ENCODE assay signal across 8 cellular contexts in genomic region chrX:49053223-49054072, GRCh38. TPM values are rescaled to one million over a fixed set of nuclear protein-coding genes. Genes with fewer than 3 reads are reported as not detected.
A peak's percentile ranks its signal among the peaks of the same experiment; 100 is the strongest.
DNase-seq lines count a peak whose midpoint lies in the region; ATAC-seq and TF ChIP-seq lines count a peak whose summit lies in the region.

No MANE protein-coding gene starts in this region.

- TF ChIP-seq CTCF in RWPE2 (IDR thresholded peaks at IDR 0.05; ENCODE audit: poor library complexity, severe bottlenecking), result no peak

- no peaks in the 10 kb centered on the region for H3K36me3 ChIP-seq in RWPE2 (ENCODE audit: low read depth)

- peak overlapping the region; percentile 48 for H3K4me3 ChIP-seq in RWPE2 (ENCODE audit: severe bottlenecking)

- no peaks in the 10 kb centered on the region for H3K9me3 Mint-ChIP-seq in activated naive CD8-positive, alpha-beta T cell treated with anti-CD3 and anti-CD28 coated beads for 36 hours

- DNase-seq in DMS153 treated with DMSO at 0.1 percent for 48 hours (lab: John Stamatoyannopoulos, UW; ENCODE audit: unreplicated experiment) (peak; percentile 13), RWPE2 (ENCODE audit: low spot score) (no peak), left ventricle myocardium superior (peak; percentile 76), retina (peak; percentile 77), HPDE6-E6E7 (ENCODE audit: extremely low spot score) (no peak), mesenteric fat pad (ENCODE audit: low spot score) (no peak)
- peak; percentile 71 for DNase-seq in activated naive CD8-positive, alpha-beta T cell treated with anti-CD3 and anti-CD28 coated beads for 36 hours

- no peaks in the 10 kb centered on the region for H3K9me3 ChIP-seq in RWPE2 (ENCODE audit: severe bottlenecking)

- no peaks in the 10 kb centered on the region for H3K27me3 ChIP-seq in RWPE2 (ENCODE audit: insufficient read depth, poor library complexity, severe bottlenecking)

- H3K27me3 Mint-ChIP-seq in activated naive CD8-positive, alpha-beta T cell treated with anti-CD3 and anti-CD28 coated beads for 36 hours, result no peaks in the 10 kb centered on the region

- H3K4me1 ChIP-seq in RWPE2 (ENCODE audit: insufficient read depth, poor library complexity, severe bottlenecking), result no peaks in the 10 kb centered on the region

- H3K4me3 Mint-ChIP-seq in activated naive CD8-positive, alpha-beta T cell treated with anti-CD3 and anti-CD28 coated beads for 36 hours, result peak overlapping the region; percentile 88

- peak overlapping the region; percentile 85 for H3K27ac Mint-ChIP-seq in activated naive CD8-positive, alpha-beta T cell treated with anti-CD3 and anti-CD28 coated beads for 36 hours

- peaks cover 4% of the 10 kb centered on the region for H3K36me3 Mint-ChIP-seq in activated naive CD8-positive, alpha-beta T cell treated with anti-CD3 and anti-CD28 coated beads for 36 hours

- peaks cover 36% of the 10 kb centered on the region for H3K4me1 Mint-ChIP-seq in activated naive CD8-positive, alpha-beta T cell treated with anti-CD3 and anti-CD28 coated beads for 36 hours

- ATAC-seq in HG03460 (IDR thresholded peaks at IDR 0.05; ENCODE audit: unreplicated experiment) (peak; percentile 59), RWPE2 (ENCODE audit: low read depth) (peak; percentile 74), left ventricle myocardium superior (peak; percentile 86)

- peak overlapping the region; percentile 61 for H3K27ac ChIP-seq in RWPE2 (ENCODE audit: poor library complexity, severe bottlenecking)

- intact Hi-C loops in left ventricle myocardium superior (cut with micrococcal nuclease), result no loop called here

RNA-seq across cellular contexts. Expression of gene CCDC120, which starts 5.4 kb away (rescaled TPM):
- total RNA-seq in activated naive CD8-positive, alpha-beta T cell treated with anti-CD3 and anti-CD28 coated beads for 36 hours, result 1 to 10 TPM; 3.7 to 4.3 TPM
- total RNA-seq in left ventricle myocardium superior, result 1.7 TPM
- 4.0 TPM for total RNA-seq in mesenteric fat pad

RNA-seq across cellular contexts. Expression of gene TFE3, which starts 10.3 kb away (rescaled TPM):
- total RNA-seq in activated naive CD8-positive, alpha-beta T cell treated with anti-CD3 and anti-CD28 coated beads for 36 hours, result 10 to 100 TPM; 21.0 to 23.3 TPM
- total RNA-seq in left ventricle myocardium superior, result 18.5 TPM
- total RNA-seq in mesenteric fat pad, result 103 TPM

RNA-seq across cellular contexts. Expression of gene PRAF2, which starts 20.4 kb away (rescaled TPM):
- 10 to 100 TPM; 10.1 to 11.9 TPM for total RNA-seq in activated naive CD8-positive, alpha-beta T cell treated with anti-CD3 and anti-CD28 coated beads for 36 hours
- total RNA-seq in left ventricle myocardium superior (6.3 TPM), mesenteric fat pad (20.7 TPM)

RNA-seq across cellular contexts. Expression of gene WDR45, which starts 26.2 kb away (rescaled TPM):
- total RNA-seq in activated naive CD8-positive, alpha-beta T cell treated with anti-CD3 and anti-CD28 coated beads for 36 hours, result 10 to 100 TPM; 23.7 to 31.1 TPM
- 65.4 TPM for total RNA-seq in left ventricle myocardium superior
- 73.4 TPM for total RNA-seq in mesenteric fat pad

RNA-seq across cellular contexts. Expression of gene GRIPAP1, which starts 51.4 kb away (rescaled TPM):
- total RNA-seq in activated naive CD8-positive, alpha-beta T cell treated with anti-CD3 and anti-CD28 coated beads for 36 hours, result 10 to 100 TPM; 53.7 to 54.3 TPM
- total RNA-seq in left ventricle myocardium superior (18.1 TPM), mesenteric fat pad (37.6 TPM)

Comparison
In these comparisons a context has a peak if more than half of its experiments do, and no peak if none do; other contexts are left out.
1. DNase-seq: peak in DMS153 treated with DMSO at 0.1 percent for 48 hours (single experiment), activated naive CD8-positive, alpha-beta T cell treated with anti-CD3 and anti-CD28 coated beads for 36 hours (single experiment), left ventricle myocardium superior (single experiment) and retina (single experiment); none in RWPE2 (single experiment), HPDE6-E6E7 (single experiment) and mesenteric fat pad (single experiment).
2. Peak in every context shown above with its lines, with median percentiles within 50 percentile points of each other: ATAC-seq.